Comparison of ENCODE assay signal across 1 cellular context in genomic region chr1:11151134-11151533, GRCh38.
TF ChIP-seq lines count a peak whose summit lies in the region.

No MANE protein-coding gene starts in this region.

TF ChIP-seq in HepG2, 621 proteins besides CTCF, POLR2A, EP300 and RAD21:
- TF ChIP-seq PLRG1 (conservative IDR thresholded peaks at IDR 0.05) = no peak
- no peak for TF ChIP-seq GABPA (IDR thresholded peaks at IDR 0.05; ENCODE audit: low read depth, low read length)
- no peak for TF ChIP-seq GABPA (CRISPR knock-in tag; IDR thresholded peaks at IDR 0.05; ENCODE audit: low read depth)
- TF ChIP-seq ATAD3A (CRISPR knock-in tag; IDR thresholded peaks at IDR 0.05) = no peak
- TF ChIP-seq RXRA (CRISPR knock-in tag; IDR thresholded peaks at IDR 0.05) = no peak
